ENCODE assay signal across 1 cellular context in the genomic region with DNA sequence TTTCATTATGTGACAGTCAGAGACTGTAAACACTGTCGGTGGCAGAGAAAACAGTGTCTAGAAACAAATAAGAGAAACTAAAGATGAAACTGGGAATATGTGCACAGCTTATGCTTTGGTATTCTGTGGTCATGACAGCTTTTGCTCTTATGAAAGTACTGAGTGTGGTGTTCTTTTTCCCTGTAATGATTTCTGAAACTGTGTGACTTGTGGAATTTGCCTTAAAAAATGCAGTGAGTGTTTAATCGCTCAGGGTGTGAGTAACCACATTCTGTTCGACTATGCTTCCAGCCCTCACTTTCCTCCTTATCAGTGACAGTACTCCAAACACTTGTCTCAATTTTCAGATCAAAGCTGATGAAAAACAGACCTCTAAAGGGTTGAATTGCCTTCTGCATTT.
TF ChIP-seq lines count a peak whose summit lies in the region.

No MANE protein-coding gene starts in this region.

TF ChIP-seq in HepG2, 621 proteins besides CTCF, POLR2A, EP300 and RAD21 (continued from another document):
- TF ChIP-seq, protein P1, sequence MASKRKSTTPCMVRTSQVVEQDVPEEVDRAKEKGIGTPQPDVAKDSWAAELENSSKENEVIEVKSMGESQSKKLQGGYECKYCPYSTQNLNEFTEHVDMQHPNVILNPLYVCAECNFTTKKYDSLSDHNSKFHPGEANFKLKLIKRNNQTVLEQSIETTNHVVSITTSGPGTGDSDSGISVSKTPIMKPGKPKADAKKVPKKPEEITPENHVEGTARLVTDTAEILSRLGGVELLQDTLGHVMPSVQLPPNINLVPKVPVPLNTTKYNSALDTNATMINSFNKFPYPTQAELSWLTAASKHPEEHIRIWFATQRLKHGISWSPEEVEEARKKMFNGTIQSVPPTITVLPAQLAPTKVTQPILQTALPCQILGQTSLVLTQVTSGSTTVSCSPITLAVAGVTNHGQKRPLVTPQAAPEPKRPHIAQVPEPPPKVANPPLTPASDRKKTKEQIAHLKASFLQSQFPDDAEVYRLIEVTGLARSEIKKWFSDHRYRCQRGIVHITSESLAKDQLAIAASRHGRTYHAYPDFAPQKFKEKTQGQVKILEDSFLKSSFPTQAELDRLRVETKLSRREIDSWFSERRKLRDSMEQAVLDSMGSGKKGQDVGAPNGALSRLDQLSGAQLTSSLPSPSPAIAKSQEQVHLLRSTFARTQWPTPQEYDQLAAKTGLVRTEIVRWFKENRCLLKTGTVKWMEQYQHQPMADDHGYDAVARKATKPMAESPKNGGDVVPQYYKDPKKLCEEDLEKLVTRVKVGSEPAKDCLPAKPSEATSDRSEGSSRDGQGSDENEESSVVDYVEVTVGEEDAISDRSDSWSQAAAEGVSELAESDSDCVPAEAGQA (IDR thresholded peaks at IDR 0.05; ENCODE audit: low read depth) = no peak
- TF ChIP-seq, protein P1 (CRISPR knock-in tag; IDR thresholded peaks at IDR 0.05; ENCODE audit: borderline replicate concordance) = no peak
- TF ChIP-seq MYC (CRISPR knock-in tag; IDR thresholded peaks at IDR 0.05; ENCODE audit: borderline replicate concordance) (no peak), PRMT3 (CRISPR knock-in tag; IDR thresholded peaks at IDR 0.05; ENCODE audit: borderline replicate concordance, low read depth) (no peak)
